ENCODE assay signal across 13 cellular contexts in genomic region chr1:145982010-145982723, GRCh38. TPM values are rescaled to one million over a fixed set of nuclear protein-coding genes. Genes with fewer than 3 reads are reported as not detected.
DNase-seq lines count a peak whose midpoint lies in the region; ATAC-seq and TF ChIP-seq lines count a peak whose summit lies in the region.
"Had no signal": no experiment of that assay in that cellular context is flagged by ENCODE, and none has a peak within 500 bp of the region (broad histone marks: within the 10 kb centered on the region; RNA-seq: fewer than 3 reads in every experiment).

No MANE protein-coding gene starts in this region.

- H3K27ac ChIP-seq in CD4-positive, alpha-beta memory T cell (ENCODE audit: low read depth, low read length): peak overlapping the region; percentile 70
- H3K27ac ChIP-seq in right atrium auricular region: peak overlapping the region; percentile 96 to 98
- H3K27ac ChIP-seq in sigmoid colon: peak overlapping the region; percentile 92 to 96 (median 94)

- no peaks in the 10 kb centered on the region for H3K9me3 ChIP-seq in CD4-positive, alpha-beta memory T cell (ENCODE audit: control insufficient read depth in 1 of 2, low read length in 2 of 2)
- H3K9me3 ChIP-seq in T-helper 17 cell (ENCODE audit: control insufficient read depth, low read length, poor library complexity, severe bottlenecking): no peaks in the 10 kb centered on the region
- no peaks in the 10 kb centered on the region for H3K9me3 ChIP-seq in right atrium auricular region
- H3K9me3 ChIP-seq in sigmoid colon: no peaks in the 10 kb centered on the region

- peak overlapping the region in 7 of 8 donors; percentile 15 to 67 (median 49) for H3K4me3 Mint-ChIP-seq in CD4-positive, alpha-beta memory T cell
- peak overlapping the region; percentile 39 for H3K4me3 Mint-ChIP-seq in T-helper 17 cell
- H3K4me3 Mint-ChIP-seq in chondrocyte (ENCODE audit: unreplicated experiment): no peak overlapping the region
- H3K4me3 Mint-ChIP-seq in stimulated activated effector memory CD8-positive, alpha-beta T cell treated with anti-CD3 and anti-CD28 coated beads, Interleukin-12 subunit alpha, Interleukin-12 subunit beta, amount 100 ng/mL, for 72 hours: no peak overlapping the region
- H3K4me3 Mint-ChIP-seq: stimulated activated memory B cell treated with anti-CD40 and anti-IgM and Interleukin-4, amounts not matched to agents 10 μg/mL and 1 μg/mL and 100 μg/mL, for 72 hours had no signal

- no peak for DNase-seq in CD4-positive, alpha-beta memory T cell
- DNase-seq in T-helper 17 cell (no peak), right atrium auricular region (ENCODE audit: low spot score) (no peak), sigmoid colon (peak; percentile 58), chondrocyte (ENCODE audit: low spot score) (no peak)
- no peak for DNase-seq in central memory CD4-positive, alpha-beta T cell
- DNase-seq in stimulated activated CD4-positive, alpha-beta T cell treated with anti-CD3 and anti-CD28 coated beads, Interleukin-15, amount 100 ng/mL, for 24 hours: no peak
- DNase-seq in stimulated activated effector memory CD8-positive, alpha-beta T cell treated with anti-CD3 and anti-CD28 coated beads, Interleukin-12 subunit alpha, Interleukin-12 subunit beta, amount 100 ng/mL, for 72 hours (ENCODE audit: low spot score in 2 of 2): no peak
- DNase-seq: glutamatergic neuron, mesendoderm, NCI-H1048, NCI-H748 treated with DMSO at 0.1 percent for 48 hours had no signal

- intact Hi-C loops in CD4-positive, alpha-beta memory T cell (cut with micrococcal nuclease): no loop called here
- intact Hi-C loops in sigmoid colon (cut with DNase I): no loop called here

- no peaks in the 10 kb centered on the region for H3K27me3 ChIP-seq in CD4-positive, alpha-beta memory T cell (ENCODE audit: insufficient read depth, low read length)
- H3K27me3 ChIP-seq in right atrium auricular region: no peaks in the 10 kb centered on the region
- no peaks in the 10 kb centered on the region for H3K27me3 ChIP-seq in sigmoid colon

- H3K36me3 ChIP-seq in CD4-positive, alpha-beta memory T cell (ENCODE audit: insufficient read depth, low read length): no peaks in the 10 kb centered on the region
- H3K36me3 ChIP-seq in right atrium auricular region: no peaks in the 10 kb centered on the region
- no peaks in the 10 kb centered on the region for H3K36me3 ChIP-seq in sigmoid colon

- TF ChIP-seq EP300 in sigmoid colon (IDR thresholded peaks at IDR 0.05): no peak

- peaks cover 0 to 6% of the 10 kb centered on the region in 2 donors for H3K36me3 Mint-ChIP-seq in CD4-positive, alpha-beta memory T cell
- H3K36me3 Mint-ChIP-seq in T-helper 17 cell (ENCODE audit: low read depth) (no peaks in the 10 kb centered on the region), chondrocyte (ENCODE audit: low read depth) (no peaks in the 10 kb centered on the region)
- peaks cover 10% of the 10 kb centered on the region for H3K36me3 Mint-ChIP-seq in stimulated activated effector memory CD8-positive, alpha-beta T cell treated with anti-CD3 and anti-CD28 coated beads, Interleukin-12 subunit alpha, Interleukin-12 subunit beta, amount 100 ng/mL, for 72 hours

- peaks cover 0 to 46% (median 21%) of the 10 kb centered on the region in 4 donors for H3K4me1 Mint-ChIP-seq in CD4-positive, alpha-beta memory T cell
- H3K4me1 Mint-ChIP-seq in T-helper 17 cell (peaks cover 48% of the 10 kb centered on the region), chondrocyte (ENCODE audit: low read depth) (peaks cover 19% of the 10 kb centered on the region)
- H3K4me1 Mint-ChIP-seq in stimulated activated effector memory CD8-positive, alpha-beta T cell treated with anti-CD3 and anti-CD28 coated beads, Interleukin-12 subunit alpha, Interleukin-12 subunit beta, amount 100 ng/mL, for 72 hours: peaks cover 53% of the 10 kb centered on the region

- no peak overlapping the region for H3K4me3 ChIP-seq in CD4-positive, alpha-beta memory T cell (ENCODE audit: low read length in 2 of 2)
- no peak overlapping the region for H3K4me3 ChIP-seq in right atrium auricular region
- no peak overlapping the region for H3K4me3 ChIP-seq in sigmoid colon

- POLR2A ChIA-PET in CD4-positive, alpha-beta memory T cell (lab: Charles Lee; ENCODE audit: partially characterized antibody): interaction anchor here (1.0 to 25.2 kb wide), 3 partner anchors 18 to 53 kb away, joined by 4 to 1967 read pairs (median 203); partner anchors contain the start of genes ANKRD34A, LIX1L, POLR3GL and TXNIP

- TF ChIP-seq POLR2A in sigmoid colon (IDR thresholded peaks at IDR 0.05): no peak

- TF ChIP-seq CTCF in right atrium auricular region (IDR thresholded peaks at IDR 0.05) (no peak), sigmoid colon (IDR thresholded peaks at IDR 0.05) (no peak), chondrocyte (IDR thresholded peaks at IDR 0.05) (no peak)

- peak overlapping the region in 3 of 7 donors; percentile 54 to 88 (median 86) for H3K27ac Mint-ChIP-seq in CD4-positive, alpha-beta memory T cell
- no peak overlapping the region for H3K27ac Mint-ChIP-seq in T-helper 17 cell
- no peak overlapping the region for H3K27ac Mint-ChIP-seq in chondrocyte (ENCODE audit: unreplicated experiment)
- no peak overlapping the region for H3K27ac Mint-ChIP-seq in stimulated activated effector memory CD8-positive, alpha-beta T cell treated with anti-CD3 and anti-CD28 coated beads, Interleukin-12 subunit alpha, Interleukin-12 subunit beta, amount 100 ng/mL, for 72 hours
- H3K27ac Mint-ChIP-seq: stimulated activated memory B cell treated with anti-CD40 and anti-IgM and Interleukin-4, amounts not matched to agents 10 μg/mL and 1 μg/mL and 100 μg/mL, for 72 hours had no signal

- H3K27me3 Mint-ChIP-seq in CD4-positive, alpha-beta memory T cell: no peaks in the 10 kb centered on the region
- H3K27me3 Mint-ChIP-seq in T-helper 17 cell (no peaks in the 10 kb centered on the region), chondrocyte (ENCODE audit: low read depth) (no peaks in the 10 kb centered on the region)
- H3K27me3 Mint-ChIP-seq: stimulated activated memory B cell treated with anti-CD40 and anti-IgM and Interleukin-4, amounts not matched to agents 10 μg/mL and 1 μg/mL and 100 μg/mL, for 72 hours had no signal

- ATAC-seq in T-helper 17 cell: no peak
- no peak for ATAC-seq in stimulated activated effector memory CD8-positive, alpha-beta T cell treated with anti-CD3 and anti-CD28 coated beads, Interleukin-12 subunit alpha, Interleukin-12 subunit beta, amount 100 ng/mL, for 72 hours
- ATAC-seq: stimulated activated memory B cell treated with anti-CD40 and anti-IgM and Interleukin-4, amounts not matched to agents 10 μg/mL and 1 μg/mL and 100 μg/mL, for 72 hours had no signal

- H3K9me3 Mint-ChIP-seq in CD4-positive, alpha-beta memory T cell: no peaks in the 10 kb centered on the region
- no peaks in the 10 kb centered on the region for H3K9me3 Mint-ChIP-seq in chondrocyte (ENCODE audit: low read depth)
- no peaks in the 10 kb centered on the region for H3K9me3 Mint-ChIP-seq in stimulated activated effector memory CD8-positive, alpha-beta T cell treated with anti-CD3 and anti-CD28 coated beads, Interleukin-12 subunit alpha, Interleukin-12 subunit beta, amount 100 ng/mL, for 72 hours
- H3K9me3 Mint-ChIP-seq: stimulated activated memory B cell treated with anti-CD40 and anti-IgM and Interleukin-4, amounts not matched to agents 10 μg/mL and 1 μg/mL and 100 μg/mL, for 72 hours had no signal

- WGBS in sigmoid colon, 2 donors: 86 to 87% methylated on average over 6 of the region's 6 CpGs

- CTCF ChIA-PET in CD4-positive, alpha-beta memory T cell (lab: Charles Lee; ENCODE audit: partially characterized antibody): interaction anchor here (1.2 to 8.4 kb wide), 5 partner anchors 9 to 136 kb away, joined by 4 to 447 read pairs (median 98); partner anchors contain the start of genes ANKRD34A, NUDT17, POLR3GL and TXNIP

- H3K4me1 ChIP-seq in CD4-positive, alpha-beta memory T cell (ENCODE audit: insufficient read depth, low read length): peaks cover 98% of the 10 kb centered on the region
- peaks cover 0 to 94% of the 10 kb centered on the region in 2 donors for H3K4me1 ChIP-seq in right atrium auricular region
- H3K4me1 ChIP-seq in sigmoid colon: peaks cover 0 to 94% (median 92%) of the 10 kb centered on the region in 4 donors

RNA-seq across cellular contexts. Expression of gene TXNIP, which starts 14.2 kb away (rescaled TPM):
- 100 to 1,000 TPM; 933 to 985 TPM for total RNA-seq in CD4-positive, alpha-beta memory T cell
- 1,000 to 10,000 TPM; 4,275 to 4,310 TPM for polyA plus RNA-seq in CD4-positive, alpha-beta memory T cell
- 100 to 1,000 TPM; 567 to 927 TPM for total RNA-seq in T-helper 17 cell
- total RNA-seq in right atrium auricular region: 1,000 to 10,000 TPM in 1 of 2 donors, 100 to 1,000 TPM in 1; 898 to 1,186 TPM
- total RNA-seq in sigmoid colon: 1,000 to 10,000 TPM; 1,623 to 4,609 (median 1,842) TPM
- polyA plus RNA-seq in sigmoid colon: 100 to 1,000 TPM; 326 to 783 (median 548) TPM
- total RNA-seq in chondrocyte: 3.8 to 55.5 TPM (median 4.0 TPM) in 3 replicates

RNA-seq across cellular contexts. Expression of gene POLR3GL, which starts 17.7 kb away (rescaled TPM):
- total RNA-seq in CD4-positive, alpha-beta memory T cell: 10 to 100 TPM; 36.6 to 38.3 TPM
- 100 to 1,000 TPM in 1 of 2 donors, 10 to 100 TPM in 1; 95.3 to 164 TPM for polyA plus RNA-seq in CD4-positive, alpha-beta memory T cell
- total RNA-seq in T-helper 17 cell: 10 to 100 TPM; 22.2 to 24.1 TPM
- total RNA-seq in right atrium auricular region: 10 to 100 TPM; 36.4 to 45.2 TPM
- 10 to 100 TPM; 23.1 to 32.8 (median 27.4) TPM for total RNA-seq in sigmoid colon
- polyA plus RNA-seq in sigmoid colon: 10 to 100 TPM; 35.9 to 47.4 (median 40.9) TPM
- total RNA-seq in chondrocyte: 13.3 to 20.7 TPM (median 13.9 TPM) in 3 replicates

RNA-seq across cellular contexts. Expression of gene ANKRD34A, which starts 17.8 kb away (rescaled TPM):
- 1 to 10 TPM; 1.8 to 2.1 TPM for total RNA-seq in CD4-positive, alpha-beta memory T cell
- under 1 TPM in 1 of 2 donors, not detected in 1; 0.60 TPM for polyA plus RNA-seq in CD4-positive, alpha-beta memory T cell
- total RNA-seq in T-helper 17 cell (1 to 10 TPM in 1 of 2 donors, under 1 TPM in 1; 0.70 to 1.7 TPM), right atrium auricular region (1 to 10 TPM; 1.5 to 3.4 TPM), sigmoid colon (1 to 10 TPM in 2 of 4 donors, under 1 TPM in 2; 0.33 to 1.9 (median 1.0) TPM), chondrocyte (1.2 to 3.1 TPM (median 2.0 TPM) in 3 replicates)
- polyA plus RNA-seq in sigmoid colon: under 1 TPM in 1 of 3 donors, not detected in 2; 0.41 TPM

RNA-seq across cellular contexts. Expression of gene LIX1L, which starts 24.4 kb away (rescaled TPM):
- 10 to 100 TPM; 64.5 to 66.1 TPM for total RNA-seq in CD4-positive, alpha-beta memory T cell
- polyA plus RNA-seq in CD4-positive, alpha-beta memory T cell: 10 to 100 TPM; 35.3 to 35.7 TPM
- total RNA-seq in T-helper 17 cell: 10 to 100 TPM; 36.6 to 44.1 TPM
- 10 to 100 TPM; 26.6 to 36.6 TPM for total RNA-seq in right atrium auricular region
- 10 to 100 TPM; 26.9 to 42.5 (median 36.0) TPM for total RNA-seq in sigmoid colon
- polyA plus RNA-seq in sigmoid colon: 1 to 10 TPM; 1.4 to 8.7 (median 3.0) TPM
- total RNA-seq in chondrocyte: 50.3 to 57.1 TPM (median 53.0 TPM) in 3 replicates

RNA-seq across cellular contexts. Expression of gene HJV, which starts 39.4 kb away (rescaled TPM):
- not detected for total RNA-seq in CD4-positive, alpha-beta memory T cell
- polyA plus RNA-seq in CD4-positive, alpha-beta memory T cell: not detected
- not detected for total RNA-seq in T-helper 17 cell
- total RNA-seq in right atrium auricular region: 100 to 1,000 TPM in 1 of 2 donors, 10 to 100 TPM in 1; 73.3 to 153 TPM
- not detected for total RNA-seq in sigmoid colon
- not detected for polyA plus RNA-seq in sigmoid colon
- not detected in 3 replicates for total RNA-seq in chondrocyte

Comparison
In these comparisons a context has a peak if more than half of its experiments do, and no peak if none do; other contexts are left out.
1. H3K4me3 Mint-ChIP-seq: peak in CD4-positive, alpha-beta memory T cell (7 of 8) and T-helper 17 cell (single experiment); none in chondrocyte (single experiment) and stimulated activated effector memory CD8-positive, alpha-beta T cell treated with anti-CD3 and anti-CD28 coated beads, Interleukin-12 subunit alpha, Interleukin-12 subunit beta, amount 100 ng/mL, for 72 hours (single experiment).
2. RNA of gene TXNIP, which starts 14.2 kb away (total RNA-seq): 1,623 to 4,609 TPM in sigmoid colon, 898 to 1,186 TPM in right atrium auricular region, 933 to 985 TPM in CD4-positive, alpha-beta memory T cell and 567 to 927 TPM in T-helper 17 cell; 3.8 to 55.5 TPM in chondrocyte; every median in the first group is over 10 times any median in the second.
3. Peak in every context shown above with its lines, with median percentiles within 50 percentile points of each other: H3K27ac ChIP-seq.